ENCODE assay signal across 24 cellular contexts in the genomic region with DNA sequence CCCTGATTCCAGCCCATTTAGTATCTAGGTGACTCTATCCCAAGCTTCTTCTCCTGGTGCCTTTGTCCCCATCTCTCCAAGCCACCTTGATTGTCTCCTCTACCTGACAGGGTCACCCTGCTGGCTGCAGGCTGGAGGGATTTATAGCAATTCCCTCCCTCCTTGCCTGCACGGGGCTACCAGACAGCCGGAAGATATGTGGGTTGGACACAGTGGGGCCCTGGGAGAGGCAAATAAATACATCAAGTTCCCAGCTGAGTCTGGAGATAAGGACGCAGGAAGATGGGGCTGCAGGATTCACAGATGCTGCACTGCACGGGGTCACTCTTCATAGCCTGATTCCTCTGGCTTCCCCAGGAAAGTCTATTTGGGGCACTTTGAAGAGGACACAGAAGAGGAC. TPM values are rescaled to one million over a fixed set of nuclear protein-coding genes. Genes with fewer than 3 reads are reported as not detected.
"Had no signal": no experiment of that assay in that cellular context is flagged by ENCODE, and none has a peak within 500 bp of the region (broad histone marks: within the 10 kb centered on the region; RNA-seq: fewer than 3 reads in every experiment).

No MANE protein-coding gene starts in this region.

- H3K27me3 Mint-ChIP-seq: stimulated activated naive B cell treated with anti-CD40 and anti-IgM and Interleukin-4, amounts not matched to agents 10 μg/mL and 1 μg/mL and 100 μg/mL, for 72 hours had no signal

- H3K4me3 Mint-ChIP-seq: activated naive CD4-positive, alpha-beta T cell treated with anti-CD3 and anti-CD28 coated beads, Interleukin-2, amount 50 U/mL, for 24 hours; immature natural killer cell; mesothelial cell of epicardium; natural killer cell treated with Interleukin-12 subunit alpha and Interleukin-12 subunit beta and Interleukin-15 and Interleukin-18, amount 100 ng/mL, for 72 hours; stimulated activated naive B cell treated with anti-CD40 and anti-IgM and Interleukin-4, amounts not matched to agents 10 μg/mL and 1 μg/mL and 100 μg/mL, for 72 hours; T-helper 17 cell had no signal

- H3K9me3 Mint-ChIP-seq: activated naive CD4-positive, alpha-beta T cell treated with anti-CD3 and anti-CD28 coated beads, Interleukin-2, amount 50 U/mL, for 24 hours; immature natural killer cell; mesothelial cell of epicardium; natural killer cell treated with Interleukin-12 subunit alpha and Interleukin-12 subunit beta and Interleukin-15 and Interleukin-18, amount 100 ng/mL, for 72 hours had no signal

- H3K36me3 Mint-ChIP-seq: immature natural killer cell; mesothelial cell of epicardium; natural killer cell treated with Interleukin-12 subunit alpha and Interleukin-12 subunit beta and Interleukin-15 and Interleukin-18, amount 100 ng/mL, for 72 hours had no signal

- H3K4me1 Mint-ChIP-seq: immature natural killer cell had no signal

- ATAC-seq: body of pancreas; right lobe of liver; stimulated activated naive B cell treated with anti-CD40 and anti-IgM and Interleukin-4, amounts not matched to agents 10 μg/mL and 1 μg/mL and 100 μg/mL, for 72 hours; T-helper 17 cell had no signal

- H3K27ac Mint-ChIP-seq: activated naive CD4-positive, alpha-beta T cell treated with anti-CD3 and anti-CD28 coated beads, Interleukin-2, amount 50 U/mL, for 24 hours; immature natural killer cell; mesothelial cell of epicardium; natural killer cell treated with Interleukin-12 subunit alpha and Interleukin-12 subunit beta and Interleukin-15 and Interleukin-18, amount 100 ng/mL, for 72 hours; stimulated activated naive B cell treated with anti-CD40 and anti-IgM and Interleukin-4, amounts not matched to agents 10 μg/mL and 1 μg/mL and 100 μg/mL, for 72 hours; T-helper 17 cell had no signal

- DNase-seq: activated CD4-positive, alpha-beta T cell treated with anti-CD3 and anti-CD28 coated beads for 1 hour; activated CD4-positive, alpha-beta T cell treated with anti-CD3 and anti-CD28 coated beads, Interleukin-2, amount 50 U/mL, for 1 hour; activated gamma-delta T cell treated with Interleukin-2 at 50 U/mL for 16 hours; activated T-cell treated with anti-CD3 and anti-CD28 coated beads, Interleukin-2, amount 50 U/mL, for 1 hour; anterior cingulate cortex; body of pancreas; erythroblast; foreskin fibroblast; immature natural killer cell; kidney glomerular epithelial cell; left ventricle myocardium inferior; right lobe of liver; stimulated activated CD4-positive, alpha-beta T cell treated with anti-CD3 and anti-CD28 coated beads, Interleukin-2, amount 100 ng/mL, for 24 hours; stimulated activated naive B cell treated with anti-CD40 and anti-IgM and Interleukin-4, amounts not matched to agents 10 μg/mL and 1 μg/mL and 100 μg/mL, for 72 hours; T-helper 17 cell; testis; trophoblast cell had no signal

RNA-seq across cellular contexts. Expression of gene ISLR2, which starts 9.3 kb away (rescaled TPM):
- total RNA-seq: body of pancreas; fibroblast of lung; natural killer cell treated with Interleukin-12 subunit alpha and Interleukin-12 subunit beta and Interleukin-15 and Interleukin-18, amount 100 ng/mL, for 72 hours; T-helper 17 cell had no signal
- polyA plus RNA-seq: fibroblast of lung, immature natural killer cell had no signal

RNA-seq across cellular contexts. Expression of gene GOLGA6A, which starts 38.7 kb away (rescaled TPM):
- total RNA-seq: body of pancreas; cardiac septum; left ventricle myocardium inferior; lung microvascular endothelial cell; natural killer cell treated with Interleukin-12 subunit alpha and Interleukin-12 subunit beta and Interleukin-15 and Interleukin-18, amount 100 ng/mL, for 72 hours; omental fat pad had no signal
- polyA plus RNA-seq: fibroblast of lung, immature natural killer cell had no signal

RNA-seq across cellular contexts. Expression of gene ISLR, which starts 52.5 kb away (rescaled TPM):
- total RNA-seq: lung microvascular endothelial cell; natural killer cell treated with Interleukin-12 subunit alpha and Interleukin-12 subunit beta and Interleukin-15 and Interleukin-18, amount 100 ng/mL, for 72 hours; T-helper 17 cell had no signal
- polyA plus RNA-seq: immature natural killer cell had no signal
